Comparison of ENCODE assay signal across 20 cellular contexts in genomic region chr2:170942615-170943014, GRCh38. TPM values are rescaled to one million over a fixed set of nuclear protein-coding genes. Genes with fewer than 3 reads are reported as not detected.
A peak's percentile ranks its signal among the peaks of the same experiment; 100 is the strongest.
DNase-seq lines count a peak whose midpoint lies in the region; ATAC-seq, FAIRE-seq and TF ChIP-seq lines count a peak whose summit lies in the region.
"Had no signal": no experiment of that assay in that cellular context is flagged by ENCODE, and none has a peak within 500 bp of the region (broad histone marks: within the 10 kb centered on the region; RNA-seq: fewer than 3 reads in every experiment).

No MANE protein-coding gene starts in this region.

- no peak overlapping the region for H3K4me2 ChIP-seq in GM23248 (ENCODE audit: unreplicated experiment)
- no peak overlapping the region for H3K4me2 ChIP-seq in OCI-LY7 (ENCODE audit: low read length)
- H3K4me2 ChIP-seq: BLaER1, GM23338, KMS-11 had no signal

- H3K4me3 ChIP-seq in AG09309 (ENCODE audit: control insufficient read depth, low read depth, low read length) (no peak overlapping the region), GM23248 (no peak overlapping the region), fibroblast of mammary gland (ENCODE audit: control insufficient read depth, low read depth, low read length) (no peak overlapping the region), OCI-LY7 (ENCODE audit: low read depth, low read length, poor library complexity, severe bottlenecking) (no peak overlapping the region)
- H3K4me3 ChIP-seq: BLaER1, GM23338 had no signal

- H3K9me3 ChIP-seq in GM23248 (ENCODE audit: low read depth) (no peaks in the 10 kb centered on the region), OCI-LY7 (ENCODE audit: low read length) (0 out of 2 replicates have a peak, but pooled peaks cover 5% of the 10 kb centered on the region)
- H3K9me3 ChIP-seq: BLaER1 had no signal

- peaks cover 100% of the 10 kb centered on the region for H3K79me2 ChIP-seq in GM23248 (ENCODE audit: insufficient read depth)
- H3K79me2 ChIP-seq in OCI-LY7 (ENCODE audit: insufficient read depth, low read depth, low read length) = peaks cover 100% of the 10 kb centered on the region

- H4K20me1 ChIP-seq in GM23248 (ENCODE audit: insufficient read depth) (peaks cover 56% of the 10 kb centered on the region; the same call in 1 of the 2 replicates), OCI-LY7 (ENCODE audit: insufficient read depth, low read length) (peaks cover 34% of the 10 kb centered on the region)

- H3K36me3 ChIP-seq in GM23248 (ENCODE audit: low read depth) (peaks cover 5% of the 10 kb centered on the region; the same call in 1 of the 2 replicates), OCI-LY7 (ENCODE audit: insufficient read depth, low read length) (peaks cover 64% of the 10 kb centered on the region)

- peak; percentile 6 for FAIRE-seq in D721Med (lab: Jason Lieb, UNC)
- FAIRE-seq: A204.1, G401.6, H54 had no signal

- POLR2A ChIA-PET in OCI-LY7 (lab: Charles Lee) = no interaction called here

- DNase-seq in AG09309 (ENCODE audit: low read depth) = peak; percentile 27
- no peak for DNase-seq in D721Med (ENCODE audit: insufficient read length, low spot score)
- DNase-seq in GM23248 = peak; percentile 18
- DNase-seq in fibroblast of mammary gland (ENCODE audit: low read depth) = peak; percentile 48
- no peak for DNase-seq in NCI-H1436 (lab: John Stamatoyannopoulos, UW)
- no peak for DNase-seq in OCI-LY7 (ENCODE audit: low spot score)
- DNase-seq: ACHN; AML-193; CD4-positive, alpha-beta memory T cell; DND-41; HCEC 1CT; HFFc6 had no signal

- TF ChIP-seq CTCF in AG09309 (IDR thresholded peaks at IDR 0.05; ENCODE audit: control insufficient read depth, insufficient read depth, low read depth, low read length, missing control alignments) (no peak), D721Med (IDR thresholded peaks at IDR 0.05; ENCODE audit: insufficient read depth, missing control alignments) (no peak), fibroblast of mammary gland (conservative IDR thresholded peaks at IDR 0.05; ENCODE audit: control insufficient read depth, insufficient read depth, low read depth, low read length) (no peak), OCI-LY7 (conservative IDR thresholded peaks at IDR 0.05; ENCODE audit: low read length) (no peak)

- H3K9me2 ChIP-seq in GM23248 (ENCODE audit: insufficient read depth) = no peaks in the 10 kb centered on the region
- no peaks in the 10 kb centered on the region for H3K9me2 ChIP-seq in OCI-LY7 (ENCODE audit: insufficient read depth, low read length)

- H3K4me1 ChIP-seq in GM23248 (ENCODE audit: insufficient read depth) (peaks cover 13% of the 10 kb centered on the region; the same call in 1 of the 2 replicates), OCI-LY7 (ENCODE audit: insufficient read depth, low read length, poor library complexity, severe bottlenecking) (peaks cover 9% of the 10 kb centered on the region)

- H3K27me3 ChIP-seq in GM23248 (replicated peaks; ENCODE audit: insufficient read depth) = no peaks in the 10 kb centered on the region
- H3K27me3 ChIP-seq: BLaER1 had no signal

- CTCF ChIA-PET in OCI-LY7 (lab: Charles Lee; ENCODE audit: unreplicated experiment) = no interaction called here

- in situ Hi-C loops in GM23248 (cut with MboI) = no loop called here

- H3K27ac ChIP-seq in GM23248 = no peak overlapping the region
- H3K27ac ChIP-seq in OCI-LY7 (ENCODE audit: low read depth, low read length, poor library complexity, severe bottlenecking) = no peak overlapping the region
- H3K27ac ChIP-seq: BLaER1, HL-60, KMS-11 had no signal

- peaks cover 24% of the 10 kb centered on the region for H3F3A ChIP-seq in GM23248 (ENCODE audit: insufficient read depth)

- WGBS in GM23248 (ENCODE audit: low coverage in 1 of 2, low lambda C conversion rate in 2 of 2, missing lambda C conversion rate in 2 of 2), 2 experiments = 57% methylated on average over 4 of the region's 4 CpGs

- ATAC-seq in GM19463 (IDR thresholded peaks at IDR 0.05; ENCODE audit: unreplicated experiment) = no peak
- ATAC-seq: GM23338 had no signal

- no peak overlapping the region for H2AFZ ChIP-seq in GM23248
- H2AFZ ChIP-seq in OCI-LY7 (ENCODE audit: low read length) = no peak overlapping the region
- H2AFZ ChIP-seq: GM23338 had no signal

- no TSS peak for BruUV-seq in OCI-LY7 (replicated peaks; lab: Mats Ljungman, UMichigan)

- intact Hi-C loops in OCI-LY7 (cut with micrococcal nuclease; ENCODE audit: unreplicated experiment) = no loop called here

- no peak overlapping the region for H3K9ac ChIP-seq in GM23248
- H3K9ac ChIP-seq: BLaER1, KMS-11 had no signal

RNA-seq across cellular contexts. Expression of gene GORASP2, which starts 13.6 kb away (rescaled TPM):
- 47.6 and 70.4 TPM in 2 replicates for total RNA-seq in GM23248 (2014; rRNA removed; shearing (Covaris generic))
- polyA plus RNA-seq in GM23248 (2016; fragmentation: Nextera tagmentation; extraction: Ambion mirVana) = 132 and 142 TPM in 2 replicates
- total RNA-seq in OCI-LY7 (2014; rRNA removed; shearing (Covaris generic)) = 30.7 and 44.2 TPM in 2 replicates
- 84.8 and 94.3 TPM in 2 replicates for total RNA-seq in OCI-LY7 (2022)

Comparison
In these comparisons a context has a peak if more than half of its experiments do, and no peak if none do; other contexts are left out.
1. DNase-seq: peak in AG09309 (single experiment), GM23248 (single experiment) and fibroblast of mammary gland (single experiment); none in D721Med (single experiment), NCI-H1436 (single experiment) and OCI-LY7 (single experiment).